ENCODE assay signal across 19 cellular contexts in the genomic region with DNA sequence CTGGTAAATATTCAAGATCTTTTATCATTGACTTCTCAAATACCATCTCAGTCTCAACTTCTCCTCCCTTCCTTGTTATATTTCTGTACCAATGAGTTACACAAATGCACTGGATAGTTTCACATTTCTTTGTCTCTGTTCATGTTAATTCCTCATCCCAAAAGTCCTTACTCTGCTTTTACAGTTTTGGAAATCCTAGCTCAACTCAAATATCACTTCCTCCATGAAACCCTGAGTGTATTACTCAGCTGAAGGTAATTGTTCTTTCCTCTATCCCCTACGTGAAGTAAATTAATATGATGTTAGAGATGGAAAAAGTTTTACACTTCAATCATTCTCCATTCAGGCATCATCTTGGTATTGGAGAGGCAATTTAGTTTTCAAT.
DNase-seq lines count a peak whose midpoint lies in the region; ATAC-seq and TF ChIP-seq lines count a peak whose summit lies in the region.
"Had no signal": no experiment of that assay in that cellular context is flagged by ENCODE, and none has a peak within 500 bp of the region (broad histone marks: within the 10 kb centered on the region; RNA-seq: fewer than 3 reads in every experiment).

No MANE protein-coding gene starts in this region.

- H3K9me3 ChIP-seq in DOHH2 (ENCODE audit: control insufficient read depth, insufficient read depth, low read length) (no peaks in the 10 kb centered on the region), prostate gland (no peaks in the 10 kb centered on the region)
- H3K9me3 ChIP-seq in naive thymus-derived CD4-positive, alpha-beta T cell (ENCODE audit: control insufficient read depth in 2 of 3, low read length in 3 of 3), result no peaks in the 10 kb centered on the region
- H3K9me3 ChIP-seq: Peyer's patch, uterus had no signal

- no peaks in the 10 kb centered on the region for H3K36me3 Mint-ChIP-seq in activated CD4-positive, alpha-beta T cell treated with anti-CD3 and anti-CD28 coated beads, Interleukin-2, amount 10 ng/mL, durations not matched to agents 7 days and 5 days (ENCODE audit: low read depth)
- H3K36me3 Mint-ChIP-seq in activated CD4-positive, alpha-beta memory T cell treated with anti-CD3 and anti-CD28 coated beads for 36 hours, result no peaks in the 10 kb centered on the region
- H3K36me3 Mint-ChIP-seq in naive thymus-derived CD4-positive, alpha-beta T cell, result peaks cover 0 to 3% (median 0%) of the 10 kb centered on the region in 5 donors

- H3K4me1 Mint-ChIP-seq in activated CD4-positive, alpha-beta T cell treated with anti-CD3 and anti-CD28 coated beads, Interleukin-2, amount 10 ng/mL, durations not matched to agents 7 days and 5 days, result peaks cover 55% of the 10 kb centered on the region
- peaks cover 27% of the 10 kb centered on the region for H3K4me1 Mint-ChIP-seq in activated CD4-positive, alpha-beta memory T cell treated with anti-CD3 and anti-CD28 coated beads for 36 hours (ENCODE audit: low read depth)
- peaks cover 17 to 46% (median 36%) of the 10 kb centered on the region in 7 donors for H3K4me1 Mint-ChIP-seq in naive thymus-derived CD4-positive, alpha-beta T cell

- H3F3A ChIP-seq in DOHH2 (ENCODE audit: control insufficient read depth, insufficient read depth), result peaks cover 14% of the 10 kb centered on the region

- no peaks in the 10 kb centered on the region for H3K9me3 Mint-ChIP-seq in activated CD4-positive, alpha-beta T cell treated with anti-CD3 and anti-CD28 coated beads, Interleukin-2, amount 10 ng/mL, durations not matched to agents 7 days and 5 days
- no peaks in the 10 kb centered on the region for H3K9me3 Mint-ChIP-seq in activated CD4-positive, alpha-beta memory T cell treated with anti-CD3 and anti-CD28 coated beads for 36 hours
- H3K9me3 Mint-ChIP-seq in naive thymus-derived CD4-positive, alpha-beta T cell, result peaks cover 0 to 2% (median 0%) of the 10 kb centered on the region in 11 donors

- H3K4me3 ChIP-seq in DOHH2 (ENCODE audit: low read length), result no peak overlapping the region
- H3K4me3 ChIP-seq in naive thymus-derived CD4-positive, alpha-beta T cell (ENCODE audit: low read length), result peak overlapping the region; percentile 27
- H3K4me3 ChIP-seq in prostate gland, result no peak overlapping the region

- H4K20me1 ChIP-seq in DOHH2 (ENCODE audit: control insufficient read depth, insufficient read depth, low read depth, low read length), result peaks cover 4% of the 10 kb centered on the region; the same call in 1 of the 2 replicates

- peak overlapping the region; percentile 71 for H3K4me3 Mint-ChIP-seq in activated CD4-positive, alpha-beta T cell treated with anti-CD3 and anti-CD28 coated beads, Interleukin-2, amount 10 ng/mL, durations not matched to agents 7 days and 5 days
- H3K4me3 Mint-ChIP-seq in activated CD4-positive, alpha-beta memory T cell treated with anti-CD3 and anti-CD28 coated beads for 36 hours, result peak overlapping the region; percentile 57
- peak overlapping the region in 9 of 10 donors; percentile 37 to 95 (median 84) for H3K4me3 Mint-ChIP-seq in naive thymus-derived CD4-positive, alpha-beta T cell

- peaks cover 58% of the 10 kb centered on the region for H3K27me3 ChIP-seq in DOHH2 (ENCODE audit: control insufficient read depth, low read length)
- no peaks in the 10 kb centered on the region for H3K27me3 ChIP-seq in naive thymus-derived CD4-positive, alpha-beta T cell (ENCODE audit: control insufficient read depth in 2 of 2, insufficient read depth in 2 of 2, low read length in 2 of 2)
- H3K27me3 ChIP-seq in prostate gland (replicated peaks; ENCODE audit: insufficient read depth), result no peaks in the 10 kb centered on the region
- H3K27me3 ChIP-seq: Peyer's patch, uterus had no signal

- peak overlapping the region; percentile 6 for H3K4me2 ChIP-seq in DOHH2 (ENCODE audit: low read length)

- TF ChIP-seq CTCF in DOHH2 (IDR thresholded peaks at IDR 0.05; ENCODE audit: low read depth, low read length, poor library complexity, severe bottlenecking) (no peak), prostate gland (IDR thresholded peaks at IDR 0.05) (no peak)

- POLR2A ChIA-PET in activated CD4-positive, alpha-beta T cell treated with anti-CD3 and anti-CD28 coated beads, Interleukin-2, amount 10 ng/mL, durations not matched to agents 7 days and 5 days (lab: Charles Lee), result no interaction called here
- POLR2A ChIA-PET in activated CD4-positive, alpha-beta memory T cell treated with anti-CD3 and anti-CD28 coated beads for 36 hours (lab: Charles Lee), result no interaction called here
- POLR2A ChIA-PET in naive thymus-derived CD4-positive, alpha-beta T cell (lab: Charles Lee), result no interaction called here

- no peaks in the 10 kb centered on the region for H3K9me2 ChIP-seq in DOHH2 (replicated peaks; ENCODE audit: control insufficient read depth, low read length)

- no peak for ATAC-seq in naive thymus-derived CD4-positive, alpha-beta T cell
- no peak for ATAC-seq in GM18907 (IDR thresholded peaks at IDR 0.05; ENCODE audit: unreplicated experiment)

- DNase-seq in activated CD4-positive, alpha-beta T cell treated with anti-CD3 and anti-CD28 coated beads, Interleukin-2, amount 10 ng/mL, durations not matched to agents 7 days and 5 days, result no peak
- no peak for DNase-seq in activated CD4-positive, alpha-beta T cell treated with anti-CD3 and anti-CD28 coated beads, Interleukin-2, amount 50 U/mL, for 48 hours
- no peak for DNase-seq in activated CD4-positive, alpha-beta memory T cell treated with anti-CD3 and anti-CD28 coated beads for 36 hours
- DNase-seq in naive thymus-derived CD4-positive, alpha-beta T cell, result no peak
- DNase-seq in NCI-H2227 treated with DMSO at 0.1 percent for 48 hours (lab: John Stamatoyannopoulos, UW) (no peak), prostate gland (ENCODE audit: low spot score) (no peak)
- DNase-seq: Calu3; dermis blood vessel endothelial cell; glutamatergic neuron; mesendoderm; NCI-H2029 treated with DMSO at 0.1 percent for 48 hours; NCI-H69; Peyer's patch; small intestine; stimulated activated naive CD4-positive, alpha-beta T cell treated with Interleukin-2 at 50 U/mL for 16 hours; SW 1271; uterus had no signal

- H3K4me1 ChIP-seq in DOHH2 (ENCODE audit: control insufficient read depth, low read length) (peaks cover 17% of the 10 kb centered on the region), prostate gland (replicated peaks) (no peaks in the 10 kb centered on the region)
- peaks cover 0 to 9% of the 10 kb centered on the region in 2 donors for H3K4me1 ChIP-seq in naive thymus-derived CD4-positive, alpha-beta T cell (ENCODE audit: control insufficient read depth in 2 of 2, insufficient read depth in 2 of 2, low read length in 2 of 2)
- H3K4me1 ChIP-seq: uterus had no signal

- CTCF ChIA-PET in activated CD4-positive, alpha-beta T cell treated with anti-CD3 and anti-CD28 coated beads, Interleukin-2, amount 10 ng/mL, durations not matched to agents 7 days and 5 days (lab: Charles Lee), result interaction anchor here (0.6 kb wide), 1 partner anchor 161 kb away, joined by 3 read pairs; no protein-coding TSS in a partner anchor
- CTCF ChIA-PET in activated CD4-positive, alpha-beta memory T cell treated with anti-CD3 and anti-CD28 coated beads for 36 hours (lab: Charles Lee), result no interaction called here
- CTCF ChIA-PET in naive thymus-derived CD4-positive, alpha-beta T cell (lab: Charles Lee), result no interaction called here

- no peaks in the 10 kb centered on the region for H3K79me2 ChIP-seq in DOHH2 (ENCODE audit: control insufficient read depth, low read length)

- intact Hi-C loops in activated CD4-positive, alpha-beta memory T cell treated with anti-CD3 and anti-CD28 coated beads for 36 hours (cut with micrococcal nuclease), result loop anchor here (2.0 to 10.0 kb wide), 5 partner anchors 58 to 336 kb away; a partner anchor contains a TSS
- intact Hi-C loops in naive thymus-derived CD4-positive, alpha-beta T cell (cut with micrococcal nuclease), result loop anchor here (5.0 kb wide), 2 partner anchors 69 to 241 kb away; a partner anchor contains a TSS
- intact Hi-C loops in prostate gland (cut with DNase I), result no loop called here

- H3K27ac ChIP-seq in DOHH2 (ENCODE audit: low read depth, low read length), result no peak overlapping the region
- H3K27ac ChIP-seq in naive thymus-derived CD4-positive, alpha-beta T cell (ENCODE audit: low read depth, low read length), result no peak overlapping the region
- no peak overlapping the region for H3K27ac ChIP-seq in prostate gland
- H3K27ac ChIP-seq: uterus had no signal

- 59% methylated on average over 1 of the region's 1 CpG for WGBS in prostate gland

- H3K27ac Mint-ChIP-seq in activated CD4-positive, alpha-beta T cell treated with anti-CD3 and anti-CD28 coated beads, Interleukin-2, amount 10 ng/mL, durations not matched to agents 7 days and 5 days, result peak overlapping the region; percentile 78
- H3K27ac Mint-ChIP-seq in activated CD4-positive, alpha-beta memory T cell treated with anti-CD3 and anti-CD28 coated beads for 36 hours, result no peak overlapping the region
- H3K27ac Mint-ChIP-seq in naive thymus-derived CD4-positive, alpha-beta T cell, result peak overlapping the region in 5 of 9 donors; percentile 65 to 83 (median 76)

- no peaks in the 10 kb centered on the region for H3K36me3 ChIP-seq in DOHH2 (ENCODE audit: control insufficient read depth, low read length)
- no peaks in the 10 kb centered on the region for H3K36me3 ChIP-seq in naive thymus-derived CD4-positive, alpha-beta T cell (ENCODE audit: control insufficient read depth in 2 of 3, insufficient read depth in 3 of 3, low read length in 3 of 3)
- no peaks in the 10 kb centered on the region for H3K36me3 ChIP-seq in prostate gland
- H3K36me3 ChIP-seq: Peyer's patch, uterus had no signal

- no peaks in the 10 kb centered on the region for H3K27me3 Mint-ChIP-seq in activated CD4-positive, alpha-beta T cell treated with anti-CD3 and anti-CD28 coated beads, Interleukin-2, amount 10 ng/mL, durations not matched to agents 7 days and 5 days
- H3K27me3 Mint-ChIP-seq in activated CD4-positive, alpha-beta memory T cell treated with anti-CD3 and anti-CD28 coated beads for 36 hours, result peaks cover 5% of the 10 kb centered on the region
- H3K27me3 Mint-ChIP-seq in naive thymus-derived CD4-positive, alpha-beta T cell, result peaks cover 0 to 7% (median 0%) of the 10 kb centered on the region in 5 donors

- no peak for TF ChIP-seq POLR2A in prostate gland (IDR thresholded peaks at IDR 0.05)
